In genomic region chr13:46010148-46010547, GRCh38 we compare ENCODE assay signal across 11 cellular contexts. TPM values are rescaled to one million over a fixed set of nuclear protein-coding genes. Genes with fewer than 3 reads are reported as not detected.
DNase-seq lines count a peak whose midpoint lies in the region; ATAC-seq and TF ChIP-seq lines count a peak whose summit lies in the region.
"Had no signal": no experiment of that assay in that cellular context is flagged by ENCODE, and none has a peak within 500 bp of the region (broad histone marks: within the 10 kb centered on the region; RNA-seq: fewer than 3 reads in every experiment).

No MANE protein-coding gene starts in this region.

- ATAC-seq in HCT116 = no peak
- ATAC-seq in mucosa of descending colon = no peak

- H3K27me3 ChIP-seq in HCT116 (ENCODE audit: insufficient read depth, low read length) = no peaks in the 10 kb centered on the region

- H3K9me3 ChIP-seq in HCT116 (ENCODE audit: control insufficient read depth in 1 of 2, insufficient read depth in 1 of 2, low read depth in 1 of 2, low read length in 2 of 2) (no peaks in the 10 kb centered on the region), mucosa of descending colon (no peaks in the 10 kb centered on the region)

- TF ChIP-seq CTCF in AG10803 (conservative IDR thresholded peaks at IDR 0.05; ENCODE audit: low read length) (peak; percentile 54), HCT116 (IDR thresholded peaks at IDR 0.05 in 2 of 3, conservative IDR thresholded peaks at IDR 0.05 in 1 of 3; ENCODE audit: borderline replicate concordance in 1 of 3, insufficient read depth in 1 of 3, low read depth in 2 of 3, low read length in 2 of 3) (peak in 2 of 3 experiments; percentile 33 to 35; a peak in 4 of 6 replicates), VCaP (conservative IDR thresholded peaks at IDR 0.05) (peak; percentile 74), mucosa of descending colon (IDR thresholded peaks at IDR 0.05) (no peak)

- RAD21 ChIA-PET in HCT116 (lab: Charles Lee; ENCODE audit: low non-redundant PET in 1 of 2, low total read pairs in 2 of 2, uncharacterized antibody in 2 of 2, unreplicated experiment in 2 of 2) = interaction anchor here in 1 of 2 experiments (0.8 to 1.1 kb wide), 2 partner anchors 116 to 203 kb away, joined by 3 read pairs; no protein-coding TSS in a partner anchor

- BruUV-seq in HCT116 (replicated peaks; lab: Mats Ljungman, UMichigan) = no TSS peak

- H3K4me3 ChIP-seq in AG10803 (ENCODE audit: low read length) (no peak overlapping the region), HCT116 (replicated peaks in 1 of 2; ENCODE audit: low read depth in 1 of 2, low read length in 2 of 2) (no peak overlapping the region), mucosa of descending colon (no peak overlapping the region)

- H3K4me1 ChIP-seq in HCT116 (ENCODE audit: control insufficient read depth in 1 of 2, insufficient read depth in 2 of 2, low read length in 2 of 2) (no peaks in the 10 kb centered on the region), mucosa of descending colon (ENCODE audit: low read depth) (no peaks in the 10 kb centered on the region)

- DNase-seq in AG10803 (ENCODE audit: low read depth) (peak; percentile 4), HCT116 (ENCODE audit: low read depth, low spot score) (no peak), iris pigment epithelial cell (ENCODE audit: low read depth) (peak; percentile 8), mucosa of descending colon (no peak), KG1 (lab: John Stamatoyannopoulos, UW) (no peak), T-helper 1 cell (no peak)
- no peak for DNase-seq in stimulated activated CD4-positive, alpha-beta T cell treated with anti-CD3 and anti-CD28 coated beads, Interleukin-2, amount 100 ng/mL, for 24 hours
- DNase-seq: activated B cell treated with CpG ODN at 0.5 μM for 24 hours, GF-D8, occipital lobe had no signal

- no peaks in the 10 kb centered on the region for H3K9me2 ChIP-seq in HCT116 (ENCODE audit: insufficient read depth)

- intact Hi-C loops in HCT116 (cut with micrococcal nuclease) = loop anchor here (2.0 kb wide), 1 partner anchor 203 kb away; no protein-coding TSS in a partner anchor
- intact Hi-C loops in mucosa of descending colon (cut with DNase I, micrococcal nuclease) = no loop called here

- H3K79me2 ChIP-seq in HCT116 (ENCODE audit: insufficient read depth, low read length) = no peaks in the 10 kb centered on the region

- no peak overlapping the region for H3K9ac ChIP-seq in HCT116 (ENCODE audit: low read length)

- H3K36me3 ChIP-seq in HCT116 (ENCODE audit: control insufficient read depth in 1 of 2, insufficient read depth in 2 of 2, low read length in 2 of 2) = peaks cover 9 to 17% of the 10 kb centered on the region in 2 experiments; a peak in 2 of 4 replicates
- H3K36me3 ChIP-seq in mucosa of descending colon (ENCODE audit: low read depth) = no peaks in the 10 kb centered on the region

- no peak for TF ChIP-seq POLR2A in HCT116 (IDR thresholded peaks at IDR 0.05; ENCODE audit: borderline replicate concordance, extremely low read depth, insufficient read depth, insufficient read length)

- POLR2A ChIA-PET in HCT116 (lab: Charles Lee) = no interaction called here

- no peak overlapping the region for H3K4me2 ChIP-seq in HCT116 (ENCODE audit: low read length)

- no peak for TF ChIP-seq RAD21 in HCT116 (IDR thresholded peaks at IDR 0.05; ENCODE audit: low read depth)

- CTCF ChIA-PET in HCT116 (lab: Charles Lee) = interaction anchor here (0.8 to 3.4 kb wide), 6 partner anchors 9 to 203 kb away, joined by 3 to 21 read pairs (median 4); no protein-coding TSS in a partner anchor

- H4K20me1 ChIP-seq in HCT116 (ENCODE audit: insufficient read depth) = no peaks in the 10 kb centered on the region; the same call in 1 of the 2 replicates

- H3K27ac ChIP-seq in HCT116 (ENCODE audit: low read depth, low read length) = no peak overlapping the region
- no peak overlapping the region for H3K27ac ChIP-seq in VCaP

- no peak overlapping the region for H2AFZ ChIP-seq in HCT116 (ENCODE audit: low read depth, low read length, poor library complexity, severe bottlenecking)

TF ChIP-seq in HCT116, 20 proteins besides CTCF, POLR2A, EP300 and RAD21:
- no peak for TF ChIP-seq FOSL1 (IDR thresholded peaks at IDR 0.05; ENCODE audit: low read depth)
- no peak for TF ChIP-seq JUND (IDR thresholded peaks at IDR 0.05)
- TF ChIP-seq MAX (IDR thresholded peaks at IDR 0.05) = no peak
- no peak for TF ChIP-seq EZH2phosphoT487 (IDR thresholded peaks at IDR 0.05; ENCODE audit: borderline replicate concordance)
- no peak for TF ChIP-seq ZFX (IDR thresholded peaks at IDR 0.05)
- TF ChIP-seq CBX3 (IDR thresholded peaks at IDR 0.05; ENCODE audit: low read depth) = no peak
- no peak for TF ChIP-seq SP1 (IDR thresholded peaks at IDR 0.05; ENCODE audit: low read depth)
- TF ChIP-seq EZH2 (IDR thresholded peaks at IDR 0.05) = no peak
- no peak for TF ChIP-seq ZBTB33 (IDR thresholded peaks at IDR 0.05; ENCODE audit: extremely low read depth, insufficient replicate concordance, low read length)
- no peak for TF ChIP-seq ATF3 (IDR thresholded peaks at IDR 0.05)
- TF ChIP-seq ELF1 (IDR thresholded peaks at IDR 0.05; ENCODE audit: borderline replicate concordance, low read depth) = no peak
- no peak for TF ChIP-seq TCF7L2 (IDR thresholded peaks at IDR 0.05; ENCODE audit: borderline replicate concordance, extremely low read depth, insufficient read depth, insufficient read length)
- no peak for TF ChIP-seq POLR2AphosphoS5 (IDR thresholded peaks at IDR 0.05; ENCODE audit: low read depth, low read length)
- TF ChIP-seq ZNF274 (IDR thresholded peaks at IDR 0.05; ENCODE audit: low read depth, low read length) = no peak

RNA-seq across cellular contexts. Expression of gene ZC3H13, which starts 42.4 kb away (rescaled TPM):
- total RNA-seq in HCT116 (2021; ENCODE audit: unreplicated experiment) (37.9 TPM), mucosa of descending colon (10 to 100 TPM; 26.6 to 70.9 (median 29.5) TPM)
- polyA plus RNA-seq in HCT116 (2012) = 13.0 and 16.7 TPM in 2 replicates

Comparison
In these comparisons a context has a peak if more than half of its experiments do, and no peak if none do; other contexts are left out.
1. DNase-seq: peak in AG10803 (single experiment) and iris pigment epithelial cell (single experiment); none in HCT116 (single experiment), mucosa of descending colon (0 of 3), stimulated activated CD4-positive, alpha-beta T cell treated with anti-CD3 and anti-CD28 coated beads, Interleukin-2, amount 100 ng/mL, for 24 hours (0 of 2), KG1 (single experiment) and T-helper 1 cell (0 of 5).